Comparison of ENCODE assay signal across 10 cellular contexts in genomic region chr11:111574373-111575230, GRCh38. TPM values are rescaled to one million over a fixed set of nuclear protein-coding genes. Genes with fewer than 3 reads are reported as not detected.
DNase-seq lines count a peak whose midpoint lies in the region; ATAC-seq, FAIRE-seq and TF ChIP-seq lines count a peak whose summit lies in the region.
"Had no signal": no experiment of that assay in that cellular context is flagged by ENCODE, and none has a peak within 500 bp of the region (broad histone marks: within the 10 kb centered on the region; RNA-seq: fewer than 3 reads in every experiment).

No MANE protein-coding gene starts in this region.

- H3K4me1 ChIP-seq in K562 (replicated peaks in 1 of 2; ENCODE audit: control insufficient read depth in 2 of 2, insufficient read depth in 2 of 2, low read length in 2 of 2), result peaks cover 0 to 5% of the 10 kb centered on the region in 2 experiments; a peak in 1 of 5 replicates

- peak overlapping the region in 1 of 2 donors; percentile 77 for H3K27ac Mint-ChIP-seq in natural killer cell
- H3K27ac Mint-ChIP-seq in activated CD4-positive, alpha-beta T cell treated with anti-CD3 and anti-CD28 coated beads, Interleukin-2, amount 10 ng/mL, durations not matched to agents 7 days and 5 days, result no peak overlapping the region
- H3K27ac Mint-ChIP-seq: progenitor cell of endocrine pancreas; T-helper 1 cell treated with Interleukin-12 subunit alpha and Interleukin-12 subunit beta and Interleukin-4 antibody, amounts not matched to agents 30 μg/mL and 1 μg/mL, for 36 hours had no signal

- peak overlapping the region; percentile 10 for H2AFZ ChIP-seq in K562 (ENCODE audit: low read depth, low read length)

- H3K36me3 Mint-ChIP-seq in natural killer cell, result no peaks in the 10 kb centered on the region
- no peaks in the 10 kb centered on the region for H3K36me3 Mint-ChIP-seq in activated CD4-positive, alpha-beta T cell treated with anti-CD3 and anti-CD28 coated beads, Interleukin-2, amount 10 ng/mL, durations not matched to agents 7 days and 5 days (ENCODE audit: low read depth)

- H3K4me2 ChIP-seq in K562 (ENCODE audit: insufficient read depth, low read length), result no peak overlapping the region

- ATAC-seq in HG02870 (IDR thresholded peaks at IDR 0.05; ENCODE audit: unreplicated experiment) (peak; percentile 51), K562 (peak; percentile 87), natural killer cell (peak; percentile 63 to 72 (median 66)), HG03521 (IDR thresholded peaks at IDR 0.05; ENCODE audit: unreplicated experiment) (no peak)

- no peaks in the 10 kb centered on the region for H3K79me2 ChIP-seq in K562 (ENCODE audit: control insufficient read depth, insufficient read depth, low read length)

- CTCF ChIA-PET in K562 (lab: Yijun Ruan, JAX; ENCODE audit: low intra/inter-chr PET ratio), result interaction anchor here (0.7 to 1.0 kb wide), 2 partner anchors 10 to 576 kb away, joined by 3 read pairs; no protein-coding TSS in a partner anchor
- CTCF ChIA-PET in activated CD4-positive, alpha-beta T cell treated with anti-CD3 and anti-CD28 coated beads, Interleukin-2, amount 10 ng/mL, durations not matched to agents 7 days and 5 days (lab: Charles Lee), result interaction anchor here (1.0 kb wide), 1 partner anchor 14 kb away, joined by 3 read pairs; no protein-coding TSS in a partner anchor

- H3K9me3 ChIP-seq in K562 (replicated peaks; ENCODE audit: control insufficient read depth, insufficient read depth, low read depth, low read length), result no peaks in the 10 kb centered on the region

- peaks cover 5 to 7% of the 10 kb centered on the region in 2 donors for H3K27me3 Mint-ChIP-seq in natural killer cell (ENCODE audit: low read depth in 2 of 2)
- H3K27me3 Mint-ChIP-seq in activated CD4-positive, alpha-beta T cell treated with anti-CD3 and anti-CD28 coated beads, Interleukin-2, amount 10 ng/mL, durations not matched to agents 7 days and 5 days, result peaks cover 13% of the 10 kb centered on the region
- H3K27me3 Mint-ChIP-seq: progenitor cell of endocrine pancreas had no signal

- no peak overlapping the region for H3K9ac ChIP-seq in K562 (ENCODE audit: insufficient read depth in 1 of 2, low read depth in 2 of 2, low read length in 2 of 2)

- no peak overlapping the region for H3K4me3 ChIP-seq in K562
- no peak overlapping the region for H3K4me3 ChIP-seq in H7 (ENCODE audit: insufficient read depth, low read depth, low read length)

- H3K27ac ChIP-seq in K562 (ENCODE audit: extremely low read depth, low read depth, low read length), result no peak overlapping the region

- in situ Hi-C loops in K562 (cut with MboI), result no loop called here

- H4K20me1 ChIP-seq in K562 (replicated peaks; ENCODE audit: control insufficient read depth, insufficient read depth, low read length), result no peaks in the 10 kb centered on the region

- no TSS peak for BruUV-seq in K562 (replicated peaks; lab: Mats Ljungman, UMichigan)

- H3K4me3 Mint-ChIP-seq in natural killer cell, result peak overlapping the region; percentile 70
- H3K4me3 Mint-ChIP-seq in activated CD4-positive, alpha-beta T cell treated with anti-CD3 and anti-CD28 coated beads, Interleukin-2, amount 10 ng/mL, durations not matched to agents 7 days and 5 days, result no peak overlapping the region
- H3K4me3 Mint-ChIP-seq: T-helper 1 cell treated with Interleukin-12 subunit alpha and Interleukin-12 subunit beta and Interleukin-4 antibody, amounts not matched to agents 30 μg/mL and 1 μg/mL, for 36 hours had no signal

- DNase-seq in D721Med (ENCODE audit: insufficient read length, low spot score) (no peak), K562 (ENCODE audit: extremely low read depth in 1 of 4, low spot score in 3 of 4) (peak in 1 of 4 experiments; percentile 37), natural killer cell (no peak), COLO829 (ENCODE audit: low spot score) (no peak), H7 (no peak)
- no peak for DNase-seq in activated CD4-positive, alpha-beta T cell treated with anti-CD3 and anti-CD28 coated beads, Interleukin-2, amount 10 ng/mL, durations not matched to agents 7 days and 5 days

- H3K27me3 ChIP-seq in K562 (ENCODE audit: control insufficient read depth in 2 of 2, insufficient read depth in 2 of 2, low read length in 2 of 2) (peaks cover 3 to 7% of the 10 kb centered on the region in 2 experiments; a peak in 3 of 5 replicates), H7 (ENCODE audit: control insufficient read depth, insufficient read depth, low read length) (no peaks in the 10 kb centered on the region)

- 18% methylated on average over 7 of the region's 7 CpGs for WGBS in K562 (ENCODE audit: insufficient coverage, low coverage, missing lambda C conversion rate)

- no peaks in the 10 kb centered on the region for H3K9me1 ChIP-seq in K562 (ENCODE audit: control insufficient read depth, insufficient read depth, low read length)

- POLR2A ChIA-PET in K562 (lab: Yijun Ruan, JAX), result interaction anchor here (0.7 kb wide), 1 partner anchor 574 kb away, joined by 3 read pairs; no protein-coding TSS in a partner anchor
- POLR2A ChIA-PET in activated CD4-positive, alpha-beta T cell treated with anti-CD3 and anti-CD28 coated beads, Interleukin-2, amount 10 ng/mL, durations not matched to agents 7 days and 5 days (lab: Charles Lee), result no interaction called here

- intact Hi-C loops in K562 (cut with micrococcal nuclease), result loop anchor here (2.0 kb wide), 1 partner anchor 120 kb away; no protein-coding TSS in a partner anchor
- intact Hi-C loops in natural killer cell (cut with micrococcal nuclease), result no loop called here

- H3K36me3 ChIP-seq in K562 (ENCODE audit: control insufficient read depth, insufficient read depth, low read length), result no peaks in the 10 kb centered on the region
- no peaks in the 10 kb centered on the region for H3K36me3 ChIP-seq in H7 (replicated peaks; ENCODE audit: control insufficient read depth, insufficient read depth, low read length)

- TF ChIP-seq RAD21 in K562 (CRISPR knock-in tag; conservative IDR thresholded peaks at IDR 0.05 in 1 of 2, IDR thresholded peaks at IDR 0.05 in 1 of 2), result peak in 1 of 2 experiments; percentile 43; a peak in 3 of 4 replicates

- no peaks in the 10 kb centered on the region for H3K9me3 Mint-ChIP-seq in natural killer cell
- no peaks in the 10 kb centered on the region for H3K9me3 Mint-ChIP-seq in activated CD4-positive, alpha-beta T cell treated with anti-CD3 and anti-CD28 coated beads, Interleukin-2, amount 10 ng/mL, durations not matched to agents 7 days and 5 days
- H3K9me3 Mint-ChIP-seq: T-helper 1 cell treated with Interleukin-12 subunit alpha and Interleukin-12 subunit beta and Interleukin-4 antibody, amounts not matched to agents 30 μg/mL and 1 μg/mL, for 36 hours had no signal

- H3K4me1 Mint-ChIP-seq in natural killer cell, result peaks cover 0 to 10% of the 10 kb centered on the region in 2 donors
- no peaks in the 10 kb centered on the region for H3K4me1 Mint-ChIP-seq in activated CD4-positive, alpha-beta T cell treated with anti-CD3 and anti-CD28 coated beads, Interleukin-2, amount 10 ng/mL, durations not matched to agents 7 days and 5 days

- FAIRE-seq in D721Med (lab: Jason Lieb, UNC), result no peak
- no peak for FAIRE-seq in K562 (lab: Jason Lieb, UNC)

- TF ChIP-seq EP300 in K562 (IDR thresholded peaks at IDR 0.05; ENCODE audit: low read length), result no peak

- no peak for TF ChIP-seq POLR2A in K562 (conservative IDR thresholded peaks at IDR 0.05)

- peak; percentile 36 for TF ChIP-seq CTCF in D721Med (IDR thresholded peaks at IDR 0.05; ENCODE audit: insufficient read depth, missing control alignments)
- peak in 2 of 3 experiments; percentile 18 to 43; a peak in 2 of 6 replicates for TF ChIP-seq CTCF in K562 (IDR thresholded peaks at IDR 0.05 in 2 of 3, conservative IDR thresholded peaks at IDR 0.05 in 1 of 3; ENCODE audit: insufficient read depth in 2 of 3, low read depth in 1 of 3, low read length in 3 of 3)
- TF ChIP-seq CTCF in natural killer cell (IDR thresholded peaks at IDR 0.05), result no peak

RNA-seq across cellular contexts. Expression of gene SIK2, which starts 27.6 kb away (rescaled TPM):
- 9.4 and 10.0 TPM in 2 replicates for total RNA-seq in K562 (2011; cell fraction: chromatin; rRNA removed; ENCODE audit: low replicate concordance)
- 5.4 and 5.8 TPM in 2 replicates for total RNA-seq in K562 (2011; cell fraction: nucleolus; rRNA removed)
- total RNA-seq in K562 (2011; cell fraction: nucleoplasm; rRNA removed), result 6.8 and 6.9 TPM in 2 replicates
- total RNA-seq in K562 (2014; rRNA removed) (3.4 and 4.1 TPM in 2 replicates), K562 (2014; rRNA removed; fragmentation: Illumina TruSeq; extraction: Trizol) (3.7 and 3.8 TPM in 2 replicates), K562 (2015; rRNA removed; fragmentation: Illumina TruSeq; extraction: Trizol) (4.5 and 4.8 TPM in 2 replicates), K562 (2021) (6.4 and 11.3 TPM in 2 replicates), natural killer cell (10 to 100 TPM in 1 of 3 donors, 1 to 10 TPM in 2; 7.1 to 14.3 (median 8.4) TPM)
- polyA plus RNA-seq in K562 (2011; rRNA removed) (7.3 and 10.3 TPM in 2 replicates), K562 (2014; fragmentation: Illumina TruSeq; extraction: Trizol) (9.3 and 11.6 TPM in 2 replicates), K562 (2014; fragmentation: Nextera tagmentation; extraction: Ambion mirVana) (under 1 TPM; 0.74 to 0.77 TPM), K562 (2014; rRNA removed) (3.2 and 3.3 TPM in 2 replicates)
- polyA plus RNA-seq in K562 (2011; cell fraction: cytosol; rRNA removed), result 7.6 and 7.8 TPM in 2 replicates
- 10.9 and 15.0 TPM in 2 replicates for polyA plus RNA-seq in K562 (2011; cell fraction: nucleus; rRNA removed)
- 5.4 and 7.9 TPM in 2 replicates for polyA plus RNA-seq in K562 (2012)
- 7.6 and 13.0 TPM in 2 replicates for polyA minus RNA-seq in K562 (2011; rRNA and poly(A)+ RNA removed)
- 5.2 and 13.6 TPM in 2 replicates for polyA minus RNA-seq in K562 (2011; cell fraction: cytosol; rRNA and poly(A)+ RNA removed)
- 5.3 and 7.1 TPM in 2 replicates for polyA minus RNA-seq in K562 (2011; cell fraction: nucleus; rRNA and poly(A)+ RNA removed)
- 5.5 and 7.3 TPM in 2 replicates for total RNA-seq in H7 (2014; rRNA removed; shearing (Covaris generic))
- total RNA-seq in activated CD4-positive, alpha-beta T cell treated with anti-CD3 and anti-CD28 coated beads, Interleukin-2, amount 10 ng/mL, durations not matched to agents 7 days and 5 days, result 1 to 10 TPM; 8.2 to 9.6 TPM

RNA-seq across cellular contexts. Expression of gene LAYN, which starts 34.1 kb away (rescaled TPM):
- not detected in 2 replicates for total RNA-seq in K562 (2011; cell fraction: chromatin; rRNA removed; ENCODE audit: low replicate concordance)
- not detected in 2 replicates for total RNA-seq in K562 (2011; cell fraction: nucleolus; rRNA removed)
- not detected in 2 replicates for total RNA-seq in K562 (2011; cell fraction: nucleoplasm; rRNA removed)
- total RNA-seq in K562 (2014; rRNA removed) (not detected in 2 replicates), K562 (2014; rRNA removed; fragmentation: Illumina TruSeq; extraction: Trizol) (not detected in 2 replicates), K562 (2015; rRNA removed; fragmentation: Illumina TruSeq; extraction: Trizol) (not detected in 2 replicates), K562 (2021) (not detected in 2 replicates), natural killer cell (1 to 10 TPM in 1 of 3 donors, under 1 TPM in 1, not detected in 1; 0.94 to 1.8 TPM)
- polyA plus RNA-seq in K562 (2011; rRNA removed) (not detected in 2 replicates), K562 (2014; fragmentation: Illumina TruSeq; extraction: Trizol) (not detected in 2 replicates), K562 (2014; fragmentation: Nextera tagmentation; extraction: Ambion mirVana) (not detected), K562 (2014; rRNA removed) (not detected in 2 replicates)
- not detected in 2 replicates for polyA plus RNA-seq in K562 (2011; cell fraction: cytosol; rRNA removed)
- polyA plus RNA-seq in K562 (2011; cell fraction: nucleus; rRNA removed), result not detected in 2 replicates
- polyA plus RNA-seq in K562 (2012), result not detected in 2 replicates
- polyA minus RNA-seq in K562 (2011; rRNA and poly(A)+ RNA removed), result not detected in 2 replicates
- polyA minus RNA-seq in K562 (2011; cell fraction: cytosol; rRNA and poly(A)+ RNA removed), result not detected in 2 replicates
- polyA minus RNA-seq in K562 (2011; cell fraction: nucleus; rRNA and poly(A)+ RNA removed), result not detected in 2 replicates
- 1.0 and 1.2 TPM in 2 replicates for total RNA-seq in H7 (2014; rRNA removed; shearing (Covaris generic))
- under 1 TPM; 0.71 to 0.89 TPM for total RNA-seq in activated CD4-positive, alpha-beta T cell treated with anti-CD3 and anti-CD28 coated beads, Interleukin-2, amount 10 ng/mL, durations not matched to agents 7 days and 5 days
